1 cellular context compared by ENCODE assay signal in genomic region chr2:60746318-60746717, GRCh38.
TF ChIP-seq lines count a peak whose summit lies in the region.

No MANE protein-coding gene starts in this region.

TF ChIP-seq in K562, 482 proteins besides CTCF, POLR2A, EP300 and RAD21:
- TF ChIP-seq ZNF143 (CRISPR knock-in tag; IDR thresholded peaks at IDR 0.05) = no peak
- no peak for TF ChIP-seq POLR2AphosphoS5 (IDR thresholded peaks at IDR 0.05; ENCODE audit: control insufficient read depth, insufficient read depth, low read depth, low read length)
- TF ChIP-seq BHLHE40 (IDR thresholded peaks at IDR 0.05; ENCODE audit: low read length) = no peak
- TF ChIP-seq ID3 (CRISPR knock-in tag; IDR thresholded peaks at IDR 0.05) = no peak
- no peak for TF ChIP-seq ID3 (tag; IDR thresholded peaks at IDR 0.05)
- no peak for TF ChIP-seq TCF3 (CRISPR knock-in tag; IDR thresholded peaks at IDR 0.05)
- TF ChIP-seq ZNF512 (tag; IDR thresholded peaks at IDR 0.05) = no peak
- TF ChIP-seq E2F4 (CRISPR knock-in tag; IDR thresholded peaks at IDR 0.05; ENCODE audit: low read depth) = no peak
- no peak for TF ChIP-seq NKRF (IDR thresholded peaks at IDR 0.05; ENCODE audit: borderline replicate concordance)
- TF ChIP-seq FOXK1 (CRISPR knock-in tag; IDR thresholded peaks at IDR 0.05; ENCODE audit: borderline replicate concordance) = no peak
- no peak for TF ChIP-seq HINFP (tag; conservative IDR thresholded peaks at IDR 0.05; ENCODE audit: low read depth)
- TF ChIP-seq LCOR (CRISPR knock-in tag; IDR thresholded peaks at IDR 0.05) = no peak
- no peak for TF ChIP-seq ARHGAP35 (IDR thresholded peaks at IDR 0.05; ENCODE audit: partially characterized antibody)
- TF ChIP-seq HDAC1 (IDR thresholded peaks at IDR 0.05) = no peak
- TF ChIP-seq ZNF133 (CRISPR knock-in tag; IDR thresholded peaks at IDR 0.05) = no peak
- TF ChIP-seq CREB5 (CRISPR knock-in tag; IDR thresholded peaks at IDR 0.05) = no peak
- no peak for TF ChIP-seq PHTF2 (CRISPR knock-in tag; IDR thresholded peaks at IDR 0.05)
- TF ChIP-seq ZC3H11A (IDR thresholded peaks at IDR 0.05; ENCODE audit: low read depth, low read length) = no peak
